Comparison of ENCODE assay signal across 2 cellular contexts in the genomic region with DNA sequence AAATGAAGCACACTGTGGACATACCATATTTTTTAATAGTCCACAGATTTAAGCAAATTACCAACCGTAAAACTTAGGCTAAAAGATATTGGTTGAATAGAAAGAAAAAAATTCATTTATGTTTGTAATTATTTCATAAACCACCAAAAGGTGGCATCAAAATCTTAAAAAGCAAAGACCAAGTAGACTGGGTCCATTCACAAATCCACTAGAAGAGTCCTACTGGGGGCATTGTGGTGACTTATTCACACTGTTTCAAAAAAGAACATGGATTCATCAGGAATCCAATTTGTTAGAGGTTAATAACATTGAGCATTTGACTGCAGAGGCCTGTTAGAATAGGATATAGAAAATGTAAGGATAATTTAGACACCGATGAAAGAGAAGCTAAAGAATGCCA.
TF ChIP-seq lines count a peak whose summit lies in the region.

No MANE protein-coding gene starts in this region.

TF ChIP-seq in SK-N-SH, 30 proteins besides CTCF, POLR2A, EP300 and RAD21 (continued from another document):
- TF ChIP-seq, protein P1, sequence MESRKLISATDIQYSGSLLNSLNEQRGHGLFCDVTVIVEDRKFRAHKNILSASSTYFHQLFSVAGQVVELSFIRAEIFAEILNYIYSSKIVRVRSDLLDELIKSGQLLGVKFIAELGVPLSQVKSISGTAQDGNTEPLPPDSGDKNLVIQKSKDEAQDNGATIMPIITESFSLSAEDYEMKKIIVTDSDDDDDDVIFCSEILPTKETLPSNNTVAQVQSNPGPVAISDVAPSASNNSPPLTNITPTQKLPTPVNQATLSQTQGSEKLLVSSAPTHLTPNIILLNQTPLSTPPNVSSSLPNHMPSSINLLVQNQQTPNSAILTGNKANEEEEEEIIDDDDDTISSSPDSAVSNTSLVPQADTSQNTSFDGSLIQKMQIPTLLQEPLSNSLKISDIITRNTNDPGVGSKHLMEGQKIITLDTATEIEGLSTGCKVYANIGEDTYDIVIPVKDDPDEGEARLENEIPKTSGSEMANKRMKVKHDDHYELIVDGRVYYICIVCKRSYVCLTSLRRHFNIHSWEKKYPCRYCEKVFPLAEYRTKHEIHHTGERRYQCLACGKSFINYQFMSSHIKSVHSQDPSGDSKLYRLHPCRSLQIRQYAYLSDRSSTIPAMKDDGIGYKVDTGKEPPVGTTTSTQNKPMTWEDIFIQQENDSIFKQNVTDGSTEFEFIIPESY (IDR thresholded peaks at IDR 0.05; ENCODE audit: borderline replicate concordance, low read depth), result no peak
- no peak for TF ChIP-seq RXRA (IDR thresholded peaks at IDR 0.05; ENCODE audit: borderline replicate concordance, low read depth)
- no peak for TF ChIP-seq GABPA (IDR thresholded peaks at IDR 0.05; ENCODE audit: low read depth)
- TF ChIP-seq TCF12 (IDR thresholded peaks at IDR 0.05), result no peak
- TF ChIP-seq, protein P2, sequence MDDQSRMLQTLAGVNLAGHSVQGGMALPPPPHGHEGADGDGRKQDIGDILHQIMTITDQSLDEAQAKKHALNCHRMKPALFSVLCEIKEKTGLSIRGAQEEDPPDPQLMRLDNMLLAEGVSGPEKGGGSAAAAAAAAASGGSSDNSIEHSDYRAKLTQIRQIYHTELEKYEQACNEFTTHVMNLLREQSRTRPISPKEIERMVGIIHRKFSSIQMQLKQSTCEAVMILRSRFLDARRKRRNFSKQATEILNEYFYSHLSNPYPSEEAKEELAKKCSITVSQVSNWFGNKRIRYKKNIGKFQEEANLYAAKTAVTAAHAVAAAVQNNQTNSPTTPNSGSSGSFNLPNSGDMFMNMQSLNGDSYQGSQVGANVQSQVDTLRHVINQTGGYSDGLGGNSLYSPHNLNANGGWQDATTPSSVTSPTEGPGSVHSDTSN (IDR thresholded peaks at IDR 0.05), result no peak
- no peak for TF ChIP-seq JUND (IDR thresholded peaks at IDR 0.05)

TF ChIP-seq in SK-N-SH treated with all-trans-retinoic acid at 6 μM for 48 hours, 23 proteins besides CTCF, POLR2A, EP300 and RAD21 (continued from another document):
- TF ChIP-seq, protein P3, sequence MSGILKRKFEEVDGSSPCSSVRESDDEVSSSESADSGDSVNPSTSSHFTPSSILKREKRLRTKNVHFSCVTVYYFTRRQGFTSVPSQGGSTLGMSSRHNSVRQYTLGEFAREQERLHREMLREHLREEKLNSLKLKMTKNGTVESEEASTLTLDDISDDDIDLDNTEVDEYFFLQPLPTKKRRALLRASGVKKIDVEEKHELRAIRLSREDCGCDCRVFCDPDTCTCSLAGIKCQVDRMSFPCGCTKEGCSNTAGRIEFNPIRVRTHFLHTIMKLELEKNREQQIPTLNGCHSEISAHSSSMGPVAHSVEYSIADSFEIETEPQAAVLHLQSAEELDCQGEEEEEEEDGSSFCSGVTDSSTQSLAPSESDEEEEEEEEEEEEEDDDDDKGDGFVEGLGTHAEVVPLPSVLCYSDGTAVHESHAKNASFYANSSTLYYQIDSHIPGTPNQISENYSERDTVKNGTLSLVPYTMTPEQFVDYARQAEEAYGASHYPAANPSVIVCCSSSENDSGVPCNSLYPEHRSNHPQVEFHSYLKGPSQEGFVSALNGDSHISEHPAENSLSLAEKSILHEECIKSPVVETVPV (CRISPR knock-in tag; IDR thresholded peaks at IDR 0.05), result no peak
- TF ChIP-seq BACH2 (CRISPR knock-in tag; IDR thresholded peaks at IDR 0.05; ENCODE audit: borderline replicate concordance), result no peak
- TF ChIP-seq, protein P4, sequence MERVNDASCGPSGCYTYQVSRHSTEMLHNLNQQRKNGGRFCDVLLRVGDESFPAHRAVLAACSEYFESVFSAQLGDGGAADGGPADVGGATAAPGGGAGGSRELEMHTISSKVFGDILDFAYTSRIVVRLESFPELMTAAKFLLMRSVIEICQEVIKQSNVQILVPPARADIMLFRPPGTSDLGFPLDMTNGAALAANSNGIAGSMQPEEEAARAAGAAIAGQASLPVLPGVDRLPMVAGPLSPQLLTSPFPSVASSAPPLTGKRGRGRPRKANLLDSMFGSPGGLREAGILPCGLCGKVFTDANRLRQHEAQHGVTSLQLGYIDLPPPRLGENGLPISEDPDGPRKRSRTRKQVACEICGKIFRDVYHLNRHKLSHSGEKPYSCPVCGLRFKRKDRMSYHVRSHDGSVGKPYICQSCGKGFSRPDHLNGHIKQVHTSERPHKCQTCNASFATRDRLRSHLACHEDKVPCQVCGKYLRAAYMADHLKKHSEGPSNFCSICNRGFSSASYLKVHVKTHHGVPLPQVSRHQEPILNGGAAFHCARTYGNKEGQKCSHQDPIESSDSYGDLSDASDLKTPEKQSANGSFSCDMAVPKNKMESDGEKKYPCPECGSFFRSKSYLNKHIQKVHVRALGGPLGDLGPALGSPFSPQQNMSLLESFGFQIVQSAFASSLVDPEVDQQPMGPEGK (CRISPR knock-in tag; IDR thresholded peaks at IDR 0.05; ENCODE audit: borderline replicate concordance), result no peak
- TF ChIP-seq, protein P5, sequence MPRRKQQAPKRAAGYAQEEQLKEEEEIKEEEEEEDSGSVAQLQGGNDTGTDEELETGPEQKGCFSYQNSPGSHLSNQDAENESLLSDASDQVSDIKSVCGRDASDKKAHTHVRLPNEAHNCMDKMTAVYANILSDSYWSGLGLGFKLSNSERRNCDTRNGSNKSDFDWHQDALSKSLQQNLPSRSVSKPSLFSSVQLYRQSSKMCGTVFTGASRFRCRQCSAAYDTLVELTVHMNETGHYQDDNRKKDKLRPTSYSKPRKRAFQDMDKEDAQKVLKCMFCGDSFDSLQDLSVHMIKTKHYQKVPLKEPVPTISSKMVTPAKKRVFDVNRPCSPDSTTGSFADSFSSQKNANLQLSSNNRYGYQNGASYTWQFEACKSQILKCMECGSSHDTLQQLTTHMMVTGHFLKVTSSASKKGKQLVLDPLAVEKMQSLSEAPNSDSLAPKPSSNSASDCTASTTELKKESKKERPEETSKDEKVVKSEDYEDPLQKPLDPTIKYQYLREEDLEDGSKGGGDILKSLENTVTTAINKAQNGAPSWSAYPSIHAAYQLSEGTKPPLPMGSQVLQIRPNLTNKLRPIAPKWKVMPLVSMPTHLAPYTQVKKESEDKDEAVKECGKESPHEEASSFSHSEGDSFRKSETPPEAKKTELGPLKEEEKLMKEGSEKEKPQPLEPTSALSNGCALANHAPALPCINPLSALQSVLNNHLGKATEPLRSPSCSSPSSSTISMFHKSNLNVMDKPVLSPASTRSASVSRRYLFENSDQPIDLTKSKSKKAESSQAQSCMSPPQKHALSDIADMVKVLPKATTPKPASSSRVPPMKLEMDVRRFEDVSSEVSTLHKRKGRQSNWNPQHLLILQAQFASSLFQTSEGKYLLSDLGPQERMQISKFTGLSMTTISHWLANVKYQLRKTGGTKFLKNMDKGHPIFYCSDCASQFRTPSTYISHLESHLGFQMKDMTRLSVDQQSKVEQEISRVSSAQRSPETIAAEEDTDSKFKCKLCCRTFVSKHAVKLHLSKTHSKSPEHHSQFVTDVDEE (CRISPR knock-in tag; IDR thresholded peaks at IDR 0.05), result no peak
- no peak for TF ChIP-seq SNAI2 (CRISPR knock-in tag; IDR thresholded peaks at IDR 0.05)
- no peak for TF ChIP-seq ZFP30 (CRISPR knock-in tag; IDR thresholded peaks at IDR 0.05)
TF ChIP-seq in SK-N-SH treated with all-trans-retinoic acid at 6 μM for 48 hours: peak in this region for 0.
